Comparison of ENCODE assay signal across 12 cellular contexts in genomic region chr1:184242507-184242943, GRCh38.
DNase-seq lines count a peak whose midpoint lies in the region; ATAC-seq and TF ChIP-seq lines count a peak whose summit lies in the region.
"Had no signal": no experiment of that assay in that cellular context is flagged by ENCODE, and none has a peak within 500 bp of the region (broad histone marks: within the 10 kb centered on the region; RNA-seq: fewer than 3 reads in every experiment).

No MANE protein-coding gene starts in this region.

- H3K9ac ChIP-seq in mammary epithelial cell (ENCODE audit: insufficient read depth, low read length): no peak overlapping the region

- H4K20me1 ChIP-seq in mammary epithelial cell (ENCODE audit: insufficient read depth, low read length): no peaks in the 10 kb centered on the region

- ATAC-seq in right lobe of liver: peak; percentile 83 to 99 (median 96)
- ATAC-seq in GM19455 (IDR thresholded peaks at IDR 0.05; ENCODE audit: unreplicated experiment): no peak
- ATAC-seq in HG03196 (IDR thresholded peaks at IDR 0.05; ENCODE audit: unreplicated experiment): no peak
- ATAC-seq in GM18502 (IDR thresholded peaks at IDR 0.05; ENCODE audit: poor library complexity, unreplicated experiment): no peak
- ATAC-seq: T-cell had no signal

- no TSS peak for BruUV-seq in mammary epithelial cell (replicated peaks; lab: Mats Ljungman, UMichigan)

- CTCF ChIA-PET in mammary epithelial cell (lab: Charles Lee; ENCODE audit: low non-redundant PET): interaction anchor here (0.5 kb wide), 1 partner anchor 449 kb away, joined by 4 read pairs; no protein-coding TSS in a partner anchor

- H3K4me1 ChIP-seq in mammary epithelial cell (ENCODE audit: insufficient read depth, low read length): no peaks in the 10 kb centered on the region
- no peaks in the 10 kb centered on the region for H3K4me1 ChIP-seq in right lobe of liver

- H3K79me2 ChIP-seq in mammary epithelial cell (ENCODE audit: insufficient read depth, low read length): no peaks in the 10 kb centered on the region

- in situ Hi-C loops in mammary epithelial cell (cut with MboI; ENCODE audit: low sequenced_read_pairs in 2 of 2): loop anchor here in 1 of 2 donors (25.0 kb wide), 1 partner anchor 420 kb away; no protein-coding TSS in a partner anchor

- no peak for TF ChIP-seq POLR2A in right lobe of liver (IDR thresholded peaks at IDR 0.05)

- H3K27me3 ChIP-seq in mammary epithelial cell (ENCODE audit: insufficient read depth, low read length) (no peaks in the 10 kb centered on the region), right lobe of liver (no peaks in the 10 kb centered on the region)

- H3K9me3 ChIP-seq in mammary epithelial cell (replicated peaks; ENCODE audit: insufficient read depth, low read length) (no peaks in the 10 kb centered on the region), right lobe of liver (no peaks in the 10 kb centered on the region)

- no peak overlapping the region for H3K27ac ChIP-seq in mammary epithelial cell (ENCODE audit: insufficient read depth, low read depth, low read length)
- H3K27ac ChIP-seq in right lobe of liver: no peak overlapping the region

- intact Hi-C loops in mammary epithelial cell (cut with micrococcal nuclease): loop anchor here (1.0 to 5.0 kb wide), 2 partner anchors 320 to 422 kb away; no protein-coding TSS in a partner anchor
- intact Hi-C loops in right lobe of liver (cut with DNase I): no loop called here

- DNase-seq in AML-193 (lab: John Stamatoyannopoulos, UW) (peak; percentile 48 to 50), LHCN-M2 (ENCODE audit: low read depth) (peak; percentile 57), mammary epithelial cell (no peak), right lobe of liver (no peak), C1 segment of cervical spinal cord (lab: John Stamatoyannopoulos, UW) (no peak)
- DNase-seq: amygdala, KBM-7, kidney glomerular epithelial cell, T-cell had no signal

- no peak overlapping the region for H3K4me2 ChIP-seq in mammary epithelial cell (ENCODE audit: insufficient read depth, low read depth, low read length)

- no peaks in the 10 kb centered on the region for H3K36me3 ChIP-seq in mammary epithelial cell (ENCODE audit: insufficient read depth, low read length)
- no peaks in the 10 kb centered on the region for H3K36me3 ChIP-seq in right lobe of liver

- H2AFZ ChIP-seq in mammary epithelial cell (ENCODE audit: low read depth, low read length): no peak overlapping the region

- dilution Hi-C loops in mammary epithelial cell (cut with HindIII; ENCODE audit: low sequenced_read_pairs): no loop called here

- TF ChIP-seq CTCF in mammary epithelial cell (conservative IDR thresholded peaks at IDR 0.05 in 1 of 2, IDR thresholded peaks at IDR 0.05 in 1 of 2; ENCODE audit: extremely low read depth in 1 of 2, insufficient read depth in 1 of 2, low read depth in 1 of 2, low read length in 2 of 2) (peak; percentile 9 to 31), right lobe of liver (IDR thresholded peaks at IDR 0.05) (peak in 3 of 4 donors; percentile 21 to 33 (median 21))

- 96% methylated on average over 2 of the region's 2 CpGs for WGBS in mammary epithelial cell (ENCODE audit: low coverage, missing lambda C conversion rate)
- WGBS in right lobe of liver (ENCODE audit: insufficient coverage, low coverage, low lambda C conversion rate, missing lambda C conversion rate): 48% methylated on average over 2 of the region's 2 CpGs

- H3K4me3 ChIP-seq in mammary epithelial cell (replicated peaks in 1 of 3; ENCODE audit: insufficient read depth in 1 of 3, low read depth in 2 of 3, low read length in 3 of 3) (no peak overlapping the region), right lobe of liver (no peak overlapping the region)

Comparison
In these comparisons a context has a peak if more than half of its experiments do, and no peak if none do; other contexts are left out.
1. DNase-seq: peak in AML-193 (2 of 2) and LHCN-M2 (single experiment); none in mammary epithelial cell (single experiment), right lobe of liver (0 of 3) and C1 segment of cervical spinal cord (0 of 14).
2. ATAC-seq: peak in right lobe of liver (4 of 4); none in GM19455 (single experiment), HG03196 (single experiment) and GM18502 (single experiment).